In the genomic region with DNA sequence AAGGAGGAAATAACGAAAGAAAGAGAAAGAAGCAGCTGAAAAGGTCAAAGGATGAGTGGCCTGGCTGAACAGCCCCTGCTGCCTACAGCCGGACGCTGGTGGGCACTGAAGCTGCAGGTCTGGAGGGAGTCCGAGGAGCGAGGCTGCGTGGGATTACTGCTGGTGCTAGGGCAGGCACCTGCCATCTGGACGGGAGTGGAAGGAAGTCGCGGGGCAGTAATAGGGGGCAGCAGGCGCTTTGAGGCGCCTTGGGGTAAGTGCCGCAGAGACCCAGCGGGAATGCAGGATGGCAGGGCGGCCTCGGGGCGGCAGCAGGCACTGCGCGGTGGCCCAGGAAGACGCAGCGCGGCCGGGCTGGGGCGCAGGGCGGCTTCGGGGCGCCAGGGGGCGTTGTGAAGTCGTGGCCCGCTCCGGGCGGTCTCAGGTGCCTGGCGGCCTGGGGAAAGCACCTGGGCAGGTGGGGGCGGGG, we compare ENCODE assay signal across 1 cellular context.
TF ChIP-seq lines count a peak whose summit lies in the region.

No MANE protein-coding gene starts in this region.

TF ChIP-seq in HepG2, 621 proteins besides CTCF, POLR2A, EP300 and RAD21 (continued from another document and continues in another):
- TF ChIP-seq SRY (CRISPR knock-in tag; IDR thresholded peaks at IDR 0.05) (peak; percentile 63; the same call in 1 of the 2 replicates), ZNF788 (CRISPR knock-in tag; IDR thresholded peaks at IDR 0.05; ENCODE audit: borderline replicate concordance) (no peak), SMAD1 (CRISPR knock-in tag; IDR thresholded peaks at IDR 0.05; ENCODE audit: borderline replicate concordance, low read depth) (no peak), HOXA9 (CRISPR knock-in tag; IDR thresholded peaks at IDR 0.05; ENCODE audit: borderline replicate concordance) (no peak), ZFP36L1 (CRISPR knock-in tag; IDR thresholded peaks at IDR 0.05) (no peak), USF2 (IDR thresholded peaks at IDR 0.05; ENCODE audit: low read depth, low read length) (no peak), USF2 (CRISPR knock-in tag; IDR thresholded peaks at IDR 0.05; ENCODE audit: borderline replicate concordance) (no peak), ZMAT5 (CRISPR knock-in tag; IDR thresholded peaks at IDR 0.05; ENCODE audit: borderline replicate concordance, low read depth) (no peak), ZNF207 (IDR thresholded peaks at IDR 0.05; ENCODE audit: borderline replicate concordance) (no peak), KLF13 (CRISPR knock-in tag; IDR thresholded peaks at IDR 0.05) (no peak), ZFP36L2 (CRISPR knock-in tag; IDR thresholded peaks at IDR 0.05) (no peak), ELF3 (CRISPR knock-in tag; IDR thresholded peaks at IDR 0.05) (peak; percentile 73), SP4 (CRISPR knock-in tag; IDR thresholded peaks at IDR 0.05) (peak; percentile 79; the same call in 1 of the 2 replicates), GPBP1L1 (CRISPR knock-in tag; IDR thresholded peaks at IDR 0.05) (no peak), ZNF512 (CRISPR knock-in tag; IDR thresholded peaks at IDR 0.05) (peak; percentile 81; the same call in 1 of the 2 replicates), ELK4 (CRISPR knock-in tag; IDR thresholded peaks at IDR 0.05; ENCODE audit: borderline replicate concordance) (no peak), HDAC6 (IDR thresholded peaks at IDR 0.05; ENCODE audit: low read depth, low read length) (no peak), BORCS8-MEF2B (CRISPR knock-in tag; IDR thresholded peaks at IDR 0.05) (peak; percentile 64; the same call in 1 of the 2 replicates), NPAS2 (CRISPR knock-in tag; IDR thresholded peaks at IDR 0.05; ENCODE audit: borderline replicate concordance) (no peak), ZFP37 (CRISPR knock-in tag; IDR thresholded peaks at IDR 0.05; ENCODE audit: borderline replicate concordance) (no peak), TBX2 (CRISPR knock-in tag; IDR thresholded peaks at IDR 0.05; ENCODE audit: borderline replicate concordance) (no peak), REXO4 (CRISPR knock-in tag; IDR thresholded peaks at IDR 0.05; ENCODE audit: borderline replicate concordance) (no peak), ZNF10 (CRISPR knock-in tag; IDR thresholded peaks at IDR 0.05; ENCODE audit: borderline replicate concordance, low read depth) (no peak), ZNF879 (CRISPR knock-in tag; IDR thresholded peaks at IDR 0.05) (no peak), CCAR2 (optimal IDR thresholded peaks at IDR 0.05; ENCODE audit: low read depth, low read length) (no peak), TIGD3 (CRISPR knock-in tag; IDR thresholded peaks at IDR 0.05; ENCODE audit: borderline replicate concordance) (no peak), NFKB2 (CRISPR knock-in tag; IDR thresholded peaks at IDR 0.05; ENCODE audit: borderline replicate concordance) (peak; percentile 76; the same call in 1 of the 2 replicates), FOXO1 (CRISPR knock-in tag; IDR thresholded peaks at IDR 0.05) (peak; percentile 62), ZNF564 (CRISPR knock-in tag; IDR thresholded peaks at IDR 0.05) (no peak), ATM (IDR thresholded peaks at IDR 0.05; ENCODE audit: borderline replicate concordance) (no peak), SRSF9 (IDR thresholded peaks at IDR 0.05; ENCODE audit: borderline replicate concordance, insufficient read depth, low read depth, low read length, poor library complexity, severe bottlenecking) (no peak), CSRNP1 (CRISPR knock-in tag; IDR thresholded peaks at IDR 0.05) (no peak), FOSL2 (CRISPR knock-in tag; IDR thresholded peaks at IDR 0.05) (no peak)
- TF ChIP-seq, protein P1, sequence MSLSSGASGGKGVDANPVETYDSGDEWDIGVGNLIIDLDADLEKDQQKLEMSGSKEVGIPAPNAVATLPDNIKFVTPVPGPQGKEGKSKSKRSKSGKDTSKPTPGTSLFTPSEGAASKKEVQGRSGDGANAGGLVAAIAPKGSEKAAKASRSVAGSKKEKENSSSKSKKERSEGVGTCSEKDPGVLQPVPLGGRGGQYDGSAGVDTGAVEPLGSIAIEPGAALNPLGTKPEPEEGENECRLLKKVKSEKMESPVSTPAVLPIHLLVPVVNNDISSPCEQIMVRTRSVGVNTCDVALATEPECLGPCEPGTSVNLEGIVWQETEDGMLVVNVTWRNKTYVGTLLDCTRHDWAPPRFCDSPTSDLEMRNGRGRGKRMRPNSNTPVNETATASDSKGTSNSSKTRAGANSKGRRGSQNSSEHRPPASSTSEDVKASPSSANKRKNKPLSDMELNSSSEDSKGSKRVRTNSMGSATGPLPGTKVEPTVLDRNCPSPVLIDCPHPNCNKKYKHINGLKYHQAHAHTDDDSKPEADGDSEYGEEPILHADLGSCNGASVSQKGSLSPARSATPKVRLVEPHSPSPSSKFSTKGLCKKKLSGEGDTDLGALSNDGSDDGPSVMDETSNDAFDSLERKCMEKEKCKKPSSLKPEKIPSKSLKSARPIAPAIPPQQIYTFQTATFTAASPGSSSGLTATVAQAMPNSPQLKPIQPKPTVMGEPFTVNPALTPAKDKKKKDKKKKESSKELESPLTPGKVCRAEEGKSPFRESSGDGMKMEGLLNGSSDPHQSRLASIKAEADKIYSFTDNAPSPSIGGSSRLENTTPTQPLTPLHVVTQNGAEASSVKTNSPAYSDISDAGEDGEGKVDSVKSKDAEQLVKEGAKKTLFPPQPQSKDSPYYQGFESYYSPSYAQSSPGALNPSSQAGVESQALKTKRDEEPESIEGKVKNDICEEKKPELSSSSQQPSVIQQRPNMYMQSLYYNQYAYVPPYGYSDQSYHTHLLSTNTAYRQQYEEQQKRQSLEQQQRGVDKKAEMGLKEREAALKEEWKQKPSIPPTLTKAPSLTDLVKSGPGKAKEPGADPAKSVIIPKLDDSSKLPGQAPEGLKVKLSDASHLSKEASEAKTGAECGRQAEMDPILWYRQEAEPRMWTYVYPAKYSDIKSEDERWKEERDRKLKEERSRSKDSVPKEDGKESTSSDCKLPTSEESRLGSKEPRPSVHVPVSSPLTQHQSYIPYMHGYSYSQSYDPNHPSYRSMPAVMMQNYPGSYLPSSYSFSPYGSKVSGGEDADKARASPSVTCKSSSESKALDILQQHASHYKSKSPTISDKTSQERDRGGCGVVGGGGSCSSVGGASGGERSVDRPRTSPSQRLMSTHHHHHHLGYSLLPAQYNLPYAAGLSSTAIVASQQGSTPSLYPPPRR (CRISPR knock-in tag; IDR thresholded peaks at IDR 0.05; ENCODE audit: borderline replicate concordance) = peak; percentile 63; the same call in 1 of the 2 replicates
- TF ChIP-seq, protein P2, sequence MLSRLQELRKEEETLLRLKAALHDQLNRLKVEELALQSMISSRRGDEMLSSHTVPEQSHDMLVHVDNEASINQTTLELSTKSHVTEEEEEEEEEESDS (CRISPR knock-in tag; IDR thresholded peaks at IDR 0.05; ENCODE audit: borderline replicate concordance) = no peak
- TF ChIP-seq, protein P3, sequence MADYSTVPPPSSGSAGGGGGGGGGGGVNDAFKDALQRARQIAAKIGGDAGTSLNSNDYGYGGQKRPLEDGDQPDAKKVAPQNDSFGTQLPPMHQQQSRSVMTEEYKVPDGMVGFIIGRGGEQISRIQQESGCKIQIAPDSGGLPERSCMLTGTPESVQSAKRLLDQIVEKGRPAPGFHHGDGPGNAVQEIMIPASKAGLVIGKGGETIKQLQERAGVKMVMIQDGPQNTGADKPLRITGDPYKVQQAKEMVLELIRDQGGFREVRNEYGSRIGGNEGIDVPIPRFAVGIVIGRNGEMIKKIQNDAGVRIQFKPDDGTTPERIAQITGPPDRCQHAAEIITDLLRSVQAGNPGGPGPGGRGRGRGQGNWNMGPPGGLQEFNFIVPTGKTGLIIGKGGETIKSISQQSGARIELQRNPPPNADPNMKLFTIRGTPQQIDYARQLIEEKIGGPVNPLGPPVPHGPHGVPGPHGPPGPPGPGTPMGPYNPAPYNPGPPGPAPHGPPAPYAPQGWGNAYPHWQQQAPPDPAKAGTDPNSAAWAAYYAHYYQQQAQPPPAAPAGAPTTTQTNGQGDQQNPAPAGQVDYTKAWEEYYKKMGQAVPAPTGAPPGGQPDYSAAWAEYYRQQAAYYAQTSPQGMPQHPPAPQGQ (CRISPR knock-in tag; IDR thresholded peaks at IDR 0.05; ENCODE audit: borderline replicate concordance) = no peak
- TF ChIP-seq, protein P4, sequence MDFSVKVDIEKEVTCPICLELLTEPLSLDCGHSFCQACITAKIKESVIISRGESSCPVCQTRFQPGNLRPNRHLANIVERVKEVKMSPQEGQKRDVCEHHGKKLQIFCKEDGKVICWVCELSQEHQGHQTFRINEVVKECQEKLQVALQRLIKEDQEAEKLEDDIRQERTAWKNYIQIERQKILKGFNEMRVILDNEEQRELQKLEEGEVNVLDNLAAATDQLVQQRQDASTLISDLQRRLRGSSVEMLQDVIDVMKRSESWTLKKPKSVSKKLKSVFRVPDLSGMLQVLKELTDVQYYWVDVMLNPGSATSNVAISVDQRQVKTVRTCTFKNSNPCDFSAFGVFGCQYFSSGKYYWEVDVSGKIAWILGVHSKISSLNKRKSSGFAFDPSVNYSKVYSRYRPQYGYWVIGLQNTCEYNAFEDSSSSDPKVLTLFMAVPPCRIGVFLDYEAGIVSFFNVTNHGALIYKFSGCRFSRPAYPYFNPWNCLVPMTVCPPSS (IDR thresholded peaks at IDR 0.05) = no peak
- TF ChIP-seq, protein P5, sequence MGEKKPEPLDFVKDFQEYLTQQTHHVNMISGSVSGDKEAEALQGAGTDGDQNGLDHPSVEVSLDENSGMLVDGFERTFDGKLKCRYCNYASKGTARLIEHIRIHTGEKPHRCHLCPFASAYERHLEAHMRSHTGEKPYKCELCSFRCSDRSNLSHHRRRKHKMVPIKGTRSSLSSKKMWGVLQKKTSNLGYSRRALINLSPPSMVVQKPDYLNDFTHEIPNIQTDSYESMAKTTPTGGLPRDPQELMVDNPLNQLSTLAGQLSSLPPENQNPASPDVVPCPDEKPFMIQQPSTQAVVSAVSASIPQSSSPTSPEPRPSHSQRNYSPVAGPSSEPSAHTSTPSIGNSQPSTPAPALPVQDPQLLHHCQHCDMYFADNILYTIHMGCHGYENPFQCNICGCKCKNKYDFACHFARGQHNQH (CRISPR knock-in tag; IDR thresholded peaks at IDR 0.05) = peak; percentile 69; the same call in 1 of the 2 replicates
